In the genomic region with DNA sequence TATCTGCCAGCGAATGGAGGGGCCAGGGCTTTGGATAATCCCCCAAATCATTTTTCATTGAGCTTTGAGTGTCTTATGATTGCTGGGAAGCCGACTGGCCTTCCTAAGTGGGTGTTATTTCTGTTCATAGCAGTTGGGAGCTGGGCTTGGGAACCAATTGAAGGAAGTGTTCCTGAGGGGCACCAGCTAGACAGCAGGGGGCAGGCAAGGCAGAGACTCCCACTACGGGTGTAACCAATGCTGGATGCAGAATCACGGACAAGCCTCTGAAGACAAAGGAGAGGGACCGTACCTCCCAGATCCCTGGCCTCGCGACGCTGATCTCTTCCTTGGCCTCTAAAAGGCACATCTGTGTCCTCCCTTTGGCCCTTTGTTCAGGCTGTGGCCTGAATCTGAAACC, we compare ENCODE assay signal across 8 cellular contexts.
DNase-seq lines count a peak whose midpoint lies in the region; ATAC-seq, FAIRE-seq and TF ChIP-seq lines count a peak whose summit lies in the region.

No MANE protein-coding gene starts in this region.

- DNase-seq in A549 (ENCODE audit: low read depth in 1 of 2, low spot score in 1 of 2) (peak in 1 of 2 experiments; percentile 22), SK-MEL-5 (ENCODE audit: low read depth, low spot score) (peak; percentile 58), cardiac muscle cell (ENCODE audit: low read depth in 1 of 2, low spot score in 1 of 2) (peak; percentile 60 to 89), sciatic nerve (ENCODE audit: low spot score) (peak; percentile 74)

- H3K4me1 ChIP-seq in A549 (no peaks in the 10 kb centered on the region), HEK293 (ENCODE audit: control insufficient read depth, insufficient read depth, low read length) (no peaks in the 10 kb centered on the region), cardiac muscle cell (ENCODE audit: low read depth) (peaks cover 5% of the 10 kb centered on the region)

- TF ChIP-seq RAD21 in A549 (conservative IDR thresholded peaks at IDR 0.05 in 1 of 2, IDR thresholded peaks at IDR 0.05 in 1 of 2), result peak in 1 of 2 experiments; percentile 20; a peak in 2 of 5 replicates

- H3K4me3 ChIP-seq in A549 (no peak overlapping the region), HEK293 (ENCODE audit: low read depth, low read length) (no peak overlapping the region), cardiac muscle cell (no peak overlapping the region)

- POLR2A ChIA-PET in A549 (lab: Yijun Ruan, JAX) (no interaction called here), HEK293 (lab: Yijun Ruan, JAX) (no interaction called here)

- FAIRE-seq in A549 (lab: Jason Lieb, UNC), result no peak

- in situ Hi-C loops in SK-MEL-5 (cut with HindIII; ENCODE audit: low pct_unique_long_range_greater_than_20kb, low sequenced_read_pairs), result no loop called here

- H3K27ac ChIP-seq in A549 (no peak overlapping the region), HEK293 (ENCODE audit: extremely low read depth, low read depth, low read length) (no peak overlapping the region), cardiac muscle cell (no peak overlapping the region)

- CTCF ChIA-PET in A549 (lab: Yijun Ruan, JAX), result interaction anchor here (1.0 to 2.6 kb wide), 5 partner anchors 28 to 462 kb away, joined by 3 to 15 read pairs (median 3); no protein-coding TSS in a partner anchor
- CTCF ChIA-PET in HEK293 (lab: Yijun Ruan, JAX), result interaction anchor here (0.6 to 2.8 kb wide), 14 partner anchors 9 to 462 kb away, joined by 3 to 16 read pairs (median 3); no protein-coding TSS in a partner anchor

- no peak overlapping the region for H3K4me2 ChIP-seq in A549

- H3K27me3 ChIP-seq in cardiac muscle cell, result no peaks in the 10 kb centered on the region

- ATAC-seq in A549 (peak; percentile 37 to 80; a peak in 3 of 6 replicates), sciatic nerve (peak; percentile 90), HG03520 (IDR thresholded peaks at IDR 0.05; ENCODE audit: unreplicated experiment) (no peak), HG03457 (IDR thresholded peaks at IDR 0.05; ENCODE audit: unreplicated experiment) (no peak), HG03378 (IDR thresholded peaks at IDR 0.05; ENCODE audit: unreplicated experiment) (no peak)

- TF ChIP-seq POLR2A in A549 (IDR thresholded peaks at IDR 0.05; ENCODE audit: low read length), result no peak

- no peak for TF ChIP-seq EP300 in A549 (IDR thresholded peaks at IDR 0.05)

- WGBS in A549 (ENCODE audit: missing lambda C conversion rate), result 31% methylated on average over 8 of the region's 8 CpGs

- intact Hi-C loops in sciatic nerve (cut with DNase I), result no loop called here

- H3K9me3 ChIP-seq in A549, result no peaks in the 10 kb centered on the region
- no peaks in the 10 kb centered on the region for H3K9me3 ChIP-seq in HEK293 (ENCODE audit: control insufficient read depth, insufficient read depth, low read depth, low read length)
- H3K9me3 ChIP-seq in cardiac muscle cell (ENCODE audit: low read depth), result no peaks in the 10 kb centered on the region

- H3K36me3 ChIP-seq in HEK293 (ENCODE audit: control insufficient read depth in 2 of 2, insufficient read depth in 1 of 2, low read length in 2 of 2) (no peaks in the 10 kb centered on the region), cardiac muscle cell (no peaks in the 10 kb centered on the region)

- TF ChIP-seq CTCF in A549 (IDR thresholded peaks at IDR 0.05), result no peak
- TF ChIP-seq CTCF in HEK293 (tag by site-specific recombination; IDR thresholded peaks at IDR 0.05), result peak; percentile 57
- TF ChIP-seq CTCF in cardiac muscle cell (IDR thresholded peaks at IDR 0.05; ENCODE audit: low read depth, low read length), result peak; percentile 63

TF ChIP-seq in A549, 52 proteins besides CTCF, POLR2A, EP300 and RAD21 (continues in another document):
- TF ChIP-seq BCL3 (IDR thresholded peaks at IDR 0.05) (no peak), HOXA7 (CRISPR knock-in tag; IDR thresholded peaks at IDR 0.05) (no peak), TFCP2L1 (CRISPR knock-in tag; IDR thresholded peaks at IDR 0.05) (no peak), CHD2 (IDR thresholded peaks at IDR 0.05; ENCODE audit: low read length, partially characterized antibody) (no peak), FOSB (CRISPR knock-in tag; IDR thresholded peaks at IDR 0.05) (no peak), ZSCAN20 (CRISPR knock-in tag; IDR thresholded peaks at IDR 0.05) (no peak), GATA3 (IDR thresholded peaks at IDR 0.05; ENCODE audit: borderline replicate concordance) (no peak), HDAC2 (IDR thresholded peaks at IDR 0.05) (no peak), MYC (IDR thresholded peaks at IDR 0.05; ENCODE audit: borderline replicate concordance, low read length) (no peak), JUNB (IDR thresholded peaks at IDR 0.05) (no peak), EHF (CRISPR knock-in tag; IDR thresholded peaks at IDR 0.05) (no peak), RNF2 (IDR thresholded peaks at IDR 0.05; ENCODE audit: borderline replicate concordance, low read depth) (no peak)
- TF ChIP-seq, protein P1, sequence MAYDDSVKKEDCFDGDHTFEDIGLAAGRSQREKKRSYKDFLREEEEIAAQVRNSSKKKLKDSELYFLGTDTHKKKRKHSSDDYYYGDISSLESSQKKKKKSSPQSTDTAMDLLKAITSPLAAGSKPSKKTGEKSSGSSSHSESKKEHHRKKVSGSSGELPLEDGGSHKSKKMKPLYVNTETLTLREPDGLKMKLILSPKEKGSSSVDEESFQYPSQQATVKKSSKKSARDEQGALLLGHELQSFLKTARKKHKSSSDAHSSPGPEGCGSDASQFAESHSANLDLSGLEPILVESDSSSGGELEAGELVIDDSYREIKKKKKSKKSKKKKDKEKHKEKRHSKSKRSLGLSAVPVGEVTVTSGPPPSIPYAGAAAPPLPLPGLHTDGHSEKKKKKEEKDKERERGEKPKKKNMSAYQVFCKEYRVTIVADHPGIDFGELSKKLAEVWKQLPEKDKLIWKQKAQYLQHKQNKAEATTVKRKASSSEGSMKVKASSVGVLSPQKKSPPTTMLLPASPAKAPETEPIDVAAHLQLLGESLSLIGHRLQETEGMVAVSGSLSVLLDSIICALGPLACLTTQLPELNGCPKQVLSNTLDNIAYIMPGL (CRISPR knock-in tag; IDR thresholded peaks at IDR 0.05; ENCODE audit: borderline replicate concordance), result no peak
- TF ChIP-seq, protein P2, sequence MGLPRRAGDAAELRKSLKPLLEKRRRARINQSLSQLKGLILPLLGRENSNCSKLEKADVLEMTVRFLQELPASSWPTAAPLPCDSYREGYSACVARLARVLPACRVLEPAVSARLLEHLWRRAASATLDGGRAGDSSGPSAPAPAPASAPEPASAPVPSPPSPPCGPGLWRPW (IDR thresholded peaks at IDR 0.05), result no peak

TF ChIP-seq in HEK293, 187 proteins besides CTCF, POLR2A, EP300 and RAD21:
- no peak for TF ChIP-seq ZBTB20 (tag by site-specific recombination; IDR thresholded peaks at IDR 0.05)
- no peak for TF ChIP-seq ZFP41 (tag by site-specific recombination; IDR thresholded peaks at IDR 0.05; ENCODE audit: borderline replicate concordance)
- no peak for TF ChIP-seq HOXD13 (CRISPR knock-in tag; IDR thresholded peaks at IDR 0.05; ENCODE audit: borderline replicate concordance)

Comparison
In these comparisons a context has a peak if more than half of its experiments do, and no peak if none do; other contexts are left out.
1. ATAC-seq: peak in A549 (2 of 2) and sciatic nerve (single experiment); none in HG03520 (single experiment), HG03457 (single experiment) and HG03378 (single experiment).
2. Of the 5 proteins assayed by ChIP-seq in both HEK293 and A549: peak only in HEK293: CTCF; only in A549: none; in both: none; in neither: 4.